26 cellular contexts compared by ENCODE assay signal in genomic region chr1:209008586-209008985, GRCh38.
"Had no signal": no experiment of that assay in that cellular context is flagged by ENCODE, and none has a peak within 500 bp of the region (broad histone marks: within the 10 kb centered on the region; RNA-seq: fewer than 3 reads in every experiment).

No MANE protein-coding gene starts in this region.

- H3K4me3 Mint-ChIP-seq: activated CD8-positive, alpha-beta T cell treated with anti-CD3 and anti-CD28 coated beads for 36 hours; activated naive CD8-positive, alpha-beta T cell; activated T-cell treated with anti-CD3 and anti-CD28 coated beads, Interleukin-2, amount 50 U/mL, for 4 hours; activated T-helper 17 cell treated with anti-CD3 and anti-CD28 coated beads, Interleukin-2, amount 50 U/mL, for 72 hours; effector memory CD8-positive, alpha-beta T cell had no signal

- H3K36me3 Mint-ChIP-seq: activated naive CD8-positive, alpha-beta T cell had no signal

- H3K27ac Mint-ChIP-seq: activated CD8-positive, alpha-beta T cell treated with anti-CD3 and anti-CD28 coated beads for 36 hours; activated naive CD8-positive, alpha-beta T cell; activated T-helper 17 cell treated with anti-CD3 and anti-CD28 coated beads, Interleukin-2, amount 50 U/mL, for 72 hours; effector memory CD8-positive, alpha-beta T cell had no signal

- H3K4me1 Mint-ChIP-seq: activated T-helper 17 cell treated with anti-CD3 and anti-CD28 coated beads, Interleukin-2, amount 50 U/mL, for 72 hours had no signal

- DNase-seq: activated CD4-positive, alpha-beta T cell treated with anti-CD3 and anti-CD28 coated beads for 1 hour; activated CD4-positive, alpha-beta T cell treated with anti-CD3 and anti-CD28 coated beads for 4 hours; activated CD4-positive, alpha-beta T cell treated with anti-CD3 and anti-CD28 coated beads, Interleukin-2, amount 50 U/mL, for 1 hour; activated CD4-positive, alpha-beta T cell treated with anti-CD3 and anti-CD28 coated beads, Interleukin-2, amount 50 U/mL, for 48 hours; activated CD4-positive, CD25-positive, alpha-beta regulatory T cell; activated CD8-positive, alpha-beta memory T cell treated with anti-CD3 and anti-CD28 coated beads for 24 hours; activated CD8-positive, alpha-beta T cell treated with anti-CD3 and anti-CD28 coated beads for 36 hours; activated effector memory CD4-positive, alpha-beta T cell treated with Interleukin-2 at 50 U/mL for 16 hours; activated gamma-delta T cell treated with Interleukin-2 at 50 U/mL for 16 hours; activated naive CD4-positive, alpha-beta T cell treated with anti-CD3 and anti-CD28 coated beads, Interleukin-2, amount 50 U/mL, for 16 hours; activated naive CD4-positive, alpha-beta T cell treated with Interleukin-2 at 50 U/mL for 16 hours; activated T-cell treated with anti-CD3 and anti-CD28 coated beads, Interleukin-2, amount 50 U/mL, for 4 hours; amniotic stem cell; anterior cingulate cortex; caudate nucleus; cortex of kidney; dermis blood vessel endothelial cell; effector CD4-positive, alpha-beta T cell; effector memory CD8-positive, alpha-beta T cell; erythroblast; gastrocnemius medialis; glutamatergic neuron; heart left ventricle; T-helper 2 cell had no signal

- H3K9me3 Mint-ChIP-seq: activated CD8-positive, alpha-beta T cell treated with anti-CD3 and anti-CD28 coated beads for 36 hours; activated T-cell treated with anti-CD3 and anti-CD28 coated beads, Interleukin-2, amount 50 U/mL, for 4 hours; activated T-helper 17 cell treated with anti-CD3 and anti-CD28 coated beads, Interleukin-2, amount 50 U/mL, for 72 hours; effector memory CD8-positive, alpha-beta T cell had no signal

- H3K27me3 Mint-ChIP-seq: activated CD8-positive, alpha-beta T cell treated with anti-CD3 and anti-CD28 coated beads for 36 hours; activated naive CD8-positive, alpha-beta T cell had no signal
